9 cellular contexts compared by ENCODE assay signal in genomic region chr6:11766589-11767450, GRCh38. TPM values are rescaled to one million over a fixed set of nuclear protein-coding genes. Genes with fewer than 3 reads are reported as not detected.
DNase-seq lines count a peak whose midpoint lies in the region; ATAC-seq and TF ChIP-seq lines count a peak whose summit lies in the region.
"Had no signal": no experiment of that assay in that cellular context is flagged by ENCODE, and none has a peak within 500 bp of the region (broad histone marks: within the 10 kb centered on the region; RNA-seq: fewer than 3 reads in every experiment).

No MANE protein-coding gene starts in this region.

- H3K27ac Mint-ChIP-seq in mesothelial cell of epicardium = peak overlapping the region; percentile 58
- H3K27ac Mint-ChIP-seq: activated CD8-positive, alpha-beta T cell treated with anti-CD3 and anti-CD28 coated beads for 36 hours had no signal

- in situ Hi-C loops in GM13977 (cut with MboI; ENCODE audit: low pct_unique_long_range_greater_than_20kb, low sequenced_read_pairs, unreplicated experiment) = no loop called here

- no peaks in the 10 kb centered on the region for H3K27me3 Mint-ChIP-seq in mesothelial cell of epicardium (ENCODE audit: low read depth)
- H3K27me3 Mint-ChIP-seq: activated CD8-positive, alpha-beta T cell treated with anti-CD3 and anti-CD28 coated beads for 36 hours had no signal

- intact Hi-C loops in mucosa of descending colon (cut with DNase I, micrococcal nuclease) = no loop called here

- H3K4me1 ChIP-seq in mucosa of descending colon (ENCODE audit: low read depth) = peaks cover 37% of the 10 kb centered on the region

- no peak overlapping the region for H3K4me3 ChIP-seq in mucosa of descending colon

- H3K9me3 ChIP-seq in mucosa of descending colon = no peaks in the 10 kb centered on the region

- no peak for TF ChIP-seq CTCF in mesothelial cell of epicardium (IDR thresholded peaks at IDR 0.05; ENCODE audit: unreplicated experiment)
- TF ChIP-seq CTCF in mucosa of descending colon (IDR thresholded peaks at IDR 0.05) = no peak
- no peak for TF ChIP-seq CTCF in GM13977 (IDR thresholded peaks at IDR 0.05; ENCODE audit: extremely low read depth, insufficient read depth, missing control alignments)

- no peak overlapping the region for H3K4me3 Mint-ChIP-seq in mesothelial cell of epicardium
- H3K4me3 Mint-ChIP-seq: activated CD8-positive, alpha-beta T cell treated with anti-CD3 and anti-CD28 coated beads for 36 hours had no signal

- no peaks in the 10 kb centered on the region for H3K36me3 Mint-ChIP-seq in mesothelial cell of epicardium

- DNase-seq in AG08396 (ENCODE audit: low spot score) (peak; percentile 81), LoVo (ENCODE audit: low spot score) (peak; percentile 53), dedifferentiated amniotic fluid mesenchymal stem cell (ENCODE audit: extremely low spot score) (peak; percentile 97), mesothelial cell of epicardium (ENCODE audit: low spot score in 2 of 2, unreplicated experiment in 2 of 2) (no peak), mucosa of descending colon (no peak), GM13977 (ENCODE audit: low spot score) (no peak)
- no peak for DNase-seq in stimulated activated naive CD4-positive, alpha-beta T cell (lab: John Stamatoyannopoulos, UW)
- no peak for DNase-seq in activated CD8-positive, alpha-beta memory T cell treated with anti-CD3 and anti-CD28 coated beads for 24 hours
- DNase-seq: activated CD8-positive, alpha-beta T cell treated with anti-CD3 and anti-CD28 coated beads for 36 hours had no signal

- no peaks in the 10 kb centered on the region for H3K36me3 ChIP-seq in mucosa of descending colon (ENCODE audit: low read depth)

- H3K9me3 Mint-ChIP-seq in mesothelial cell of epicardium = no peaks in the 10 kb centered on the region
- H3K9me3 Mint-ChIP-seq: activated CD8-positive, alpha-beta T cell treated with anti-CD3 and anti-CD28 coated beads for 36 hours had no signal

- ATAC-seq in mucosa of descending colon = no peak

- H3K4me1 Mint-ChIP-seq in mesothelial cell of epicardium = peaks cover 55% of the 10 kb centered on the region

RNA-seq across cellular contexts. Expression of gene ADTRP, which starts 11.8 kb away (rescaled TPM):
- 3.4 to 4.0 TPM (median 3.8 TPM) in 3 replicates for total RNA-seq in mesothelial cell of epicardium
- total RNA-seq in mucosa of descending colon = 100 to 1,000 TPM in 1 of 3 donors, 10 to 100 TPM in 2; 68.5 to 239 (median 91.9) TPM

Comparison
In these comparisons a context has a peak if more than half of its experiments do, and no peak if none do; other contexts are left out.
1. DNase-seq: peak in AG08396 (single experiment), LoVo (single experiment) and dedifferentiated amniotic fluid mesenchymal stem cell (single experiment); none in mesothelial cell of epicardium (0 of 2), stimulated activated naive CD4-positive, alpha-beta T cell (0 of 6), mucosa of descending colon (0 of 3), activated CD8-positive, alpha-beta memory T cell treated with anti-CD3 and anti-CD28 coated beads for 24 hours (single experiment) and GM13977 (single experiment).
2. RNA of gene ADTRP, which starts 11.8 kb away (total RNA-seq): 68.5 to 239 TPM in mucosa of descending colon; 3.4 to 4.0 TPM in mesothelial cell of epicardium; every median in the first group is over 10 times any median in the second.